ENCODE assay signal across 12 cellular contexts in the genomic region with DNA sequence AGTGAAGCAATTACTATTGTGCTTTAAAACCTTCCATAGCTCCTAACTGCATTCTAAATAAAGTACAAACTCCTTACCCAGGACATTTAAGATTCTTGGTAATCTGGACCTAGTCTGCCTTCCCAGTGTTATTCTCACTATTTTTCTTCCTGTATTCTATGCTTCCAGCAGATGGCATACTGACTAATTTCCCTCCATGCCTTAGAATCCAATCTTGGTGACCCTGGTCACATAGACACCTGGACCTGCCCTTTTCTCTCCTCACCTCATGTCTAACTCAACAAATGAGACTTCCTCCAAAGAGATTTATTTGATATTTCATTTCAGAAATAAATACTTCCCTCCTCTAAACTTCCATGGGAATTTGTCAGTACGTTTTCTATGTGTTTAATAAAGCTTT. TPM values are rescaled to one million over a fixed set of nuclear protein-coding genes. Genes with fewer than 3 reads are reported as not detected.
DNase-seq lines count a peak whose midpoint lies in the region; ATAC-seq, FAIRE-seq and TF ChIP-seq lines count a peak whose summit lies in the region.
"Had no signal": no experiment of that assay in that cellular context is flagged by ENCODE, and none has a peak within 500 bp of the region (broad histone marks: within the 10 kb centered on the region; RNA-seq: fewer than 3 reads in every experiment).

No MANE protein-coding gene starts in this region.

- no peak for ATAC-seq in body of pancreas
- ATAC-seq in HepG2: peak; percentile 81
- no peak for ATAC-seq in HG03045 (IDR thresholded peaks at IDR 0.05; ENCODE audit: unreplicated experiment)
- ATAC-seq: natural killer cell treated with Interleukin-12 subunit alpha and Interleukin-12 subunit beta and Interleukin-15 and Interleukin-18, amount 100 ng/mL, for 72 hours had no signal

- H3K27ac ChIP-seq in body of pancreas: no peak overlapping the region
- no peak overlapping the region for H3K27ac ChIP-seq in HepG2 (ENCODE audit: extremely low read length, insufficient read depth, low read length)

- 80% methylated on average over 1 of the region's 1 CpG for WGBS in body of pancreas, 2 donors
- WGBS in HepG2 (ENCODE audit: low lambda C conversion rate): 4% methylated on average over 1 of the region's 1 CpG

- no peak overlapping the region for H3K4me2 ChIP-seq in HepG2 (ENCODE audit: low read depth, low read length)

- H3K27me3 ChIP-seq in body of pancreas (no peaks in the 10 kb centered on the region), HepG2 (ENCODE audit: control insufficient read depth in 1 of 2, insufficient read depth in 2 of 2, low read length in 2 of 2) (no peaks in the 10 kb centered on the region)
- H3K27me3 ChIP-seq: MG63 had no signal

- H3K9me3 ChIP-seq in body of pancreas (no peaks in the 10 kb centered on the region), HepG2 (ENCODE audit: low read length) (no peaks in the 10 kb centered on the region)
- H3K9me3 ChIP-seq: MG63 had no signal

- in situ Hi-C loops in HepG2 (cut with HindIII; ENCODE audit: extremely low pct_ligation_motif_present, low pct_unique_long_range_greater_than_20kb): no loop called here

- H3K4me3 ChIP-seq in body of pancreas: no peak overlapping the region
- H3K4me3 ChIP-seq in HepG2 (replicated peaks in 1 of 3; ENCODE audit: insufficient read depth in 1 of 3, low read depth in 2 of 3, low read length in 3 of 3): no peak overlapping the region
- H3K4me3 ChIP-seq: MG63 had no signal

- no peaks in the 10 kb centered on the region for H4K20me1 ChIP-seq in HepG2 (ENCODE audit: insufficient read depth, low read length)

- peak; percentile 81 for FAIRE-seq in HepG2 (lab: Jason Lieb, UNC)
- FAIRE-seq: GM19239 had no signal

- H2AFZ ChIP-seq in HepG2 (ENCODE audit: low read length): no peak overlapping the region

- CTCF ChIA-PET in HepG2 (lab: Yijun Ruan, JAX; ENCODE audit: low intra/inter-chr PET ratio, low total read pairs): interaction anchor here (1.9 kb wide), 1 partner anchor 205 kb away, joined by 8 read pairs; no protein-coding TSS in a partner anchor

- no peaks in the 10 kb centered on the region for H3K36me3 ChIP-seq in body of pancreas (replicated peaks in 1 of 2; ENCODE audit: insufficient read depth in 1 of 2, low read depth in 2 of 2)
- H3K36me3 ChIP-seq in HepG2 (replicated peaks in 1 of 2; ENCODE audit: control insufficient read depth in 1 of 2, insufficient read depth in 2 of 2, low read length in 2 of 2): no peaks in the 10 kb centered on the region
- H3K36me3 ChIP-seq: MG63 had no signal

- H3K79me2 ChIP-seq in HepG2 (ENCODE audit: insufficient read depth, low read length): no peaks in the 10 kb centered on the region

- TF ChIP-seq EP300 in HepG2 (IDR thresholded peaks at IDR 0.05; ENCODE audit: low read depth in 2 of 2, low read length in 2 of 2) (no peak), HepG2 (CRISPR knock-in tag; IDR thresholded peaks at IDR 0.05; ENCODE audit: borderline replicate concordance) (no peak)

- no peak for TF ChIP-seq RAD21 in HepG2 (CRISPR knock-in tag; IDR thresholded peaks at IDR 0.05)

- DNase-seq in AG20443 (ENCODE audit: low spot score): peak; percentile 38
- DNase-seq in HT-29 (ENCODE audit: low spot score): peak; percentile 14
- DNase-seq in body of pancreas: no peak
- peak; percentile 20 for DNase-seq in HepG2 (ENCODE audit: low spot score)
- DNase-seq in hypothalamus (lab: John Stamatoyannopoulos, UW): no peak
- DNase-seq in SHP77 treated with DMSO at 0.1 percent for 48 hours (lab: John Stamatoyannopoulos, UW): no peak
- DNase-seq in germinal center (ENCODE audit: low spot score): no peak
- DNase-seq: GF-D8, MG63 had no signal

- BruUV-seq in HepG2 (replicated peaks; lab: Mats Ljungman, UMichigan): no TSS peak

- intact Hi-C loops in body of pancreas (cut with DNase I): no loop called here
- intact Hi-C loops in HepG2 (cut with micrococcal nuclease; ENCODE audit: unreplicated experiment): loop anchor here (1.0 to 5.0 kb wide), 4 partner anchors 49 to 427 kb away; no protein-coding TSS in a partner anchor

- TF ChIP-seq POLR2A in body of pancreas (IDR thresholded peaks at IDR 0.05): no peak
- TF ChIP-seq POLR2A in HepG2 (IDR thresholded peaks at IDR 0.05; ENCODE audit: insufficient read depth in 1 of 2, low read depth in 2 of 2, low read length in 2 of 2): no peak

- H3K9ac ChIP-seq in HepG2 (ENCODE audit: insufficient read depth, low read depth, low read length): no peak overlapping the region

- H3K4me1 ChIP-seq in body of pancreas: no peaks in the 10 kb centered on the region
- peaks cover 7% of the 10 kb centered on the region; the same call in 1 of the 2 replicates for H3K4me1 ChIP-seq in HepG2 (ENCODE audit: insufficient read depth, low read length)

- POLR2A ChIA-PET in HepG2 (lab: Yijun Ruan, JAX): no interaction called here

- peak in 5 of 7 experiments; percentile 8 to 32 (median 16) for TF ChIP-seq CTCF in body of pancreas (IDR thresholded peaks at IDR 0.05)
- peak; percentile 51 for TF ChIP-seq CTCF in HepG2 (CRISPR knock-in tag; IDR thresholded peaks at IDR 0.05)

TF ChIP-seq in HepG2, 621 proteins besides CTCF, POLR2A, EP300 and RAD21:
- TF ChIP-seq SMC3 (IDR thresholded peaks at IDR 0.05; ENCODE audit: low read length) (peak; percentile 12; the same call in 1 of the 2 replicates), HNRNPH1 (optimal IDR thresholded peaks at IDR 0.05; ENCODE audit: low read depth, low read length) (no peak), STAG1 (CRISPR knock-in tag; IDR thresholded peaks at IDR 0.05) (peak; percentile 42)

RNA-seq across cellular contexts. Expression of a gene that starts 25.8 kb away (rescaled TPM):
- total RNA-seq in HT-29 (2014; rRNA removed; shearing (Covaris generic)): not detected in 2 replicates
- total RNA-seq in body of pancreas: not detected
- not detected in 2 replicates for total RNA-seq in HepG2 (2016; rRNA removed; fragmentation: Illumina TruSeq; extraction: Trizol)
- total RNA-seq in HepG2 (2016; cell fraction: cytosol; rRNA removed; fragmentation: Illumina TruSeq; extraction: Trizol; ENCODE audit: low read depth): not detected in 2 replicates
- total RNA-seq in HepG2 (2016; cell fraction: insoluble cytoplasmic fraction; rRNA removed; fragmentation: Illumina TruSeq; extraction: Trizol): 0.02 TPM in 1 of 2 replicates, not detected in the other
- not detected in 2 replicates for total RNA-seq in HepG2 (2016; cell fraction: membrane; rRNA removed; fragmentation: Illumina TruSeq; extraction: Trizol)
- total RNA-seq in HepG2 (2016; cell fraction: nucleus; rRNA removed; fragmentation: Illumina TruSeq; extraction: Trizol): not detected in 2 replicates
- polyA plus RNA-seq in HepG2 (2011; rRNA removed): not detected in 2 replicates
- not detected in 2 replicates for polyA plus RNA-seq in HepG2 (2011; cell fraction: cytosol; rRNA removed)
- 0.02 TPM in 1 of 2 replicates, not detected in the other for polyA plus RNA-seq in HepG2 (2011; cell fraction: nucleus; rRNA removed)
- not detected in 2 replicates for polyA plus RNA-seq in HepG2 (2012)
- polyA plus RNA-seq in HepG2 (2016; cell fraction: cytosol; fragmentation: Illumina TruSeq; extraction: Trizol; ENCODE audit: low read depth): not detected in 2 replicates
- not detected in 2 replicates for polyA plus RNA-seq in HepG2 (2016; cell fraction: insoluble cytoplasmic fraction; fragmentation: Illumina TruSeq; extraction: Trizol; ENCODE audit: low read depth)
- not detected in 2 replicates for polyA plus RNA-seq in HepG2 (2016; cell fraction: membrane; fragmentation: Illumina TruSeq; extraction: Trizol; ENCODE audit: low read depth)
- not detected in 2 replicates for polyA plus RNA-seq in HepG2 (2016; cell fraction: nucleus; fragmentation: Illumina TruSeq; extraction: Trizol; ENCODE audit: insufficient read depth, low read depth)
- not detected in 2 replicates for polyA minus RNA-seq in HepG2 (2011; rRNA and poly(A)+ RNA removed; ENCODE audit: low replicate concordance)
- polyA minus RNA-seq in HepG2 (2011; cell fraction: cytosol; rRNA and poly(A)+ RNA removed): not detected in 2 replicates
- polyA minus RNA-seq in HepG2 (2011; cell fraction: nucleus; rRNA and poly(A)+ RNA removed): under 0.01 TPM in 1 of 2 replicates, not detected in the other
- total RNA-seq: natural killer cell treated with Interleukin-12 subunit alpha and Interleukin-12 subunit beta and Interleukin-15 and Interleukin-18, amount 100 ng/mL, for 72 hours had no signal

Comparison
In these comparisons a context has a peak if more than half of its experiments do, and no peak if none do; other contexts are left out.
1. DNase-seq: peak in AG20443 (single experiment), HT-29 (single experiment) and HepG2 (single experiment); none in body of pancreas (0 of 4), hypothalamus (0 of 51), SHP77 treated with DMSO at 0.1 percent for 48 hours (single experiment) and germinal center (single experiment).